1 cellular context compared by ENCODE assay signal in the genomic region with DNA sequence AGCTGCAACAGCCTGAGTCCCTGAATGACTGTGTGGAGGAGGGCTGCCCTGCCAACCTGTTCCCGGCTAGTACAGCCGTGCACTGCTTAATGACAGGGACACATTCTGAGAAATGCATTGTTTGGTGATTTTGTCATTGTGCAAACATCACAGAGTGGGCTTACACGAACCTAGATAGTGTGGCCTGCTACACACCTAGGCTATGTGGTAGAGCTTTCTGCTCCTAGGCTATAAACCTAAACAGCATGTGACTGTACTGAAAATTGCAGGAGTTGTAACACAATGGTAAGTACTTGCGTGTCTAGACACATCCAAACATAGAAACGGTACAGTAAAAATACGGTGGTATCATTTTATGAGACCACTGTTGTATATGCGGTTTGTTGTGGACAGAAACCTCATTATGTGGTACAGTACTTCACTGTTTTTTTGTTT.
TF ChIP-seq lines count a peak whose summit lies in the region.

No MANE protein-coding gene starts in this region.

TF ChIP-seq in GM12878, 131 proteins besides CTCF, POLR2A, EP300 and RAD21:
- TF ChIP-seq RUNX3 (IDR thresholded peaks at IDR 0.05; ENCODE audit: low read length) (peak; percentile 82), YY1 (IDR thresholded peaks at IDR 0.05; ENCODE audit: low read depth, low read length) (no peak)
TF ChIP-seq in GM12878: peak in this region for 1.
